ENCODE assay signal across 8 cellular contexts in the genomic region with DNA sequence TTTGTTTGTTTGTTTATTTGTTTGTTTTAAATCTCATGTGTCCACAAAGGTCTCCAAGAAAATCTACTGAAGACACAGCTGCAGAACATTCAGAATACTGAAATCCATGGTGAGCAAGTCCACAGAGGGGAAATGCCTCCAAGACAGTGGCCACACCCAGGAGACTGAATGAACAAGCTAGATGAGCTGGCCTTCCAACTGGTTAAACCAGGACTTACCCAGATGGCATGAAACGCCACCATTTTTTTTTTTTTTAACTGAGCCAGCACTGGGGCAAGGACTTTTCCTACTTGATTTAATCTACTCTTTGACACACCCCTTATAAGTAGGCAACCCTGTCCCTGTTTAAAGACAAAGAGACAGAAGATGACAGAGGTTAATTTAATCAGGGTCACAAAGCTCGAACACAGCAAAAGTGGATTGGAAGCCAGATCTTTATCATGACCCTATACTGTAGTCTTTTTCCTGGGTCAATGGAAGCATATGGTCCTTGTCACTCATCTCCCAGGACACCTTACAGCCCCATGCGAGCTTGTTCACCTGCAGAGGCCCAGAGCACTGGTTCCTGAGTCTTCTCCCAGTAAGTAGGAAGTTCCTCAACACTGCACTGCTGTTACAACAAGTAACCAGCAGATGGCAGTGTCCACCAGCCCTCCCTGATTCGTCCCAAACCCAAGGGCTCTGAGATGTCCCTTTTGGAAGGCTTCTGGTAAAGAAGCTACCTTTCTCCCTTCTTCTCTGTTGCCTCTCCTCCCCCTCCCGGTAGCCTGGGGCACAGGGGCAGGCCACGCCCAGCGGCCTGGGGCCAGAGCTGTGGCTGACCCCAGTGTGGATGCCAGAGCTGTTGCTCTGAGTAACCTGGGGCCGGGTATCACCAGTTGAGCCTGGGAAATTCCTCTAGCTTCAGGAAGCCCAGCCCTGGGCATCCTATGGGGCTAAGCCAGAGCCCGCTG. TPM values are rescaled to one million over a fixed set of nuclear protein-coding genes. Genes with fewer than 3 reads are reported as not detected.
DNase-seq lines count a peak whose midpoint lies in the region; ATAC-seq and TF ChIP-seq lines count a peak whose summit lies in the region.

No MANE protein-coding gene starts in this region.

- intact Hi-C loops in Right ventricle myocardium inferior (cut with DNase I): loop anchor here (1.0 to 2.0 kb wide), 2 partner anchors 302 to 457 kb away; no protein-coding TSS in a partner anchor
- intact Hi-C loops in prostate gland (cut with DNase I): loop anchor here (2.0 to 5.0 kb wide), 3 partner anchors 256 to 456 kb away; no protein-coding TSS in a partner anchor

- no peak overlapping the region for H3K27ac ChIP-seq in prostate gland

- H3K4me3 Mint-ChIP-seq in activated naive CD8-positive, alpha-beta T cell treated with anti-CD3 and anti-CD28 coated beads for 36 hours: no peak overlapping the region

- peaks cover 62% of the 10 kb centered on the region for H3K27me3 Mint-ChIP-seq in activated naive CD8-positive, alpha-beta T cell treated with anti-CD3 and anti-CD28 coated beads for 36 hours

- H3K36me3 ChIP-seq in prostate gland: no peaks in the 10 kb centered on the region

- H3K27me3 ChIP-seq in prostate gland (replicated peaks; ENCODE audit: insufficient read depth): peaks cover 2% of the 10 kb centered on the region

- peaks cover 6% of the 10 kb centered on the region for H3K4me1 Mint-ChIP-seq in activated naive CD8-positive, alpha-beta T cell treated with anti-CD3 and anti-CD28 coated beads for 36 hours

- no peaks in the 10 kb centered on the region for H3K9me3 ChIP-seq in prostate gland

- TF ChIP-seq CTCF in prostate gland (IDR thresholded peaks at IDR 0.05): peak; percentile 94 to 98 (median 96)

- no peaks in the 10 kb centered on the region for H3K9me3 Mint-ChIP-seq in activated naive CD8-positive, alpha-beta T cell treated with anti-CD3 and anti-CD28 coated beads for 36 hours

- no peak overlapping the region for H3K27ac Mint-ChIP-seq in activated naive CD8-positive, alpha-beta T cell treated with anti-CD3 and anti-CD28 coated beads for 36 hours

- no peaks in the 10 kb centered on the region for H3K36me3 Mint-ChIP-seq in activated naive CD8-positive, alpha-beta T cell treated with anti-CD3 and anti-CD28 coated beads for 36 hours

- ATAC-seq in GM21737 (IDR thresholded peaks at IDR 0.05; ENCODE audit: unreplicated experiment): peak; percentile 54
- peak; percentile 79 for ATAC-seq in SK-N-SH treated with all-trans-retinoic acid at 6 μM for 48 hours
- peak; percentile 72 for ATAC-seq in Right ventricle myocardium inferior
- ATAC-seq in HG03108 (IDR thresholded peaks at IDR 0.05; ENCODE audit: unreplicated experiment): no peak

- TF ChIP-seq POLR2A in prostate gland (IDR thresholded peaks at IDR 0.05): no peak

- DNase-seq in GDM1 (lab: John Stamatoyannopoulos, UW): peak; percentile 42
- DNase-seq in Kasumi-1 (lab: John Stamatoyannopoulos, UW): peak; percentile 63 to 72
- DNase-seq in activated naive CD8-positive, alpha-beta T cell treated with anti-CD3 and anti-CD28 coated beads for 36 hours: peak; percentile 55
- DNase-seq in Right ventricle myocardium inferior (ENCODE audit: missing footprints): peak; percentile 60
- peak; percentile 47 for DNase-seq in prostate gland (ENCODE audit: low spot score)

- no peak overlapping the region for H3K4me3 ChIP-seq in prostate gland

- WGBS in prostate gland: 19% methylated on average over 9 of the region's 9 CpGs

- H3K4me1 ChIP-seq in prostate gland (replicated peaks): peaks cover 4% of the 10 kb centered on the region

TF ChIP-seq in SK-N-SH treated with all-trans-retinoic acid at 6 μM for 48 hours, 23 proteins besides CTCF, POLR2A, EP300 and RAD21:
- TF ChIP-seq ZFP3 (CRISPR knock-in tag; IDR thresholded peaks at IDR 0.05) (no peak), RARB (CRISPR knock-in tag; IDR thresholded peaks at IDR 0.05) (no peak), SNAI2 (CRISPR knock-in tag; IDR thresholded peaks at IDR 0.05) (no peak), OSR1 (CRISPR knock-in tag; IDR thresholded peaks at IDR 0.05) (no peak), PPARA (CRISPR knock-in tag; IDR thresholded peaks at IDR 0.05; ENCODE audit: borderline replicate concordance) (no peak)
- TF ChIP-seq, protein P1, sequence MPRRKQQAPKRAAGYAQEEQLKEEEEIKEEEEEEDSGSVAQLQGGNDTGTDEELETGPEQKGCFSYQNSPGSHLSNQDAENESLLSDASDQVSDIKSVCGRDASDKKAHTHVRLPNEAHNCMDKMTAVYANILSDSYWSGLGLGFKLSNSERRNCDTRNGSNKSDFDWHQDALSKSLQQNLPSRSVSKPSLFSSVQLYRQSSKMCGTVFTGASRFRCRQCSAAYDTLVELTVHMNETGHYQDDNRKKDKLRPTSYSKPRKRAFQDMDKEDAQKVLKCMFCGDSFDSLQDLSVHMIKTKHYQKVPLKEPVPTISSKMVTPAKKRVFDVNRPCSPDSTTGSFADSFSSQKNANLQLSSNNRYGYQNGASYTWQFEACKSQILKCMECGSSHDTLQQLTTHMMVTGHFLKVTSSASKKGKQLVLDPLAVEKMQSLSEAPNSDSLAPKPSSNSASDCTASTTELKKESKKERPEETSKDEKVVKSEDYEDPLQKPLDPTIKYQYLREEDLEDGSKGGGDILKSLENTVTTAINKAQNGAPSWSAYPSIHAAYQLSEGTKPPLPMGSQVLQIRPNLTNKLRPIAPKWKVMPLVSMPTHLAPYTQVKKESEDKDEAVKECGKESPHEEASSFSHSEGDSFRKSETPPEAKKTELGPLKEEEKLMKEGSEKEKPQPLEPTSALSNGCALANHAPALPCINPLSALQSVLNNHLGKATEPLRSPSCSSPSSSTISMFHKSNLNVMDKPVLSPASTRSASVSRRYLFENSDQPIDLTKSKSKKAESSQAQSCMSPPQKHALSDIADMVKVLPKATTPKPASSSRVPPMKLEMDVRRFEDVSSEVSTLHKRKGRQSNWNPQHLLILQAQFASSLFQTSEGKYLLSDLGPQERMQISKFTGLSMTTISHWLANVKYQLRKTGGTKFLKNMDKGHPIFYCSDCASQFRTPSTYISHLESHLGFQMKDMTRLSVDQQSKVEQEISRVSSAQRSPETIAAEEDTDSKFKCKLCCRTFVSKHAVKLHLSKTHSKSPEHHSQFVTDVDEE (CRISPR knock-in tag; IDR thresholded peaks at IDR 0.05): no peak
- TF ChIP-seq, protein P2, sequence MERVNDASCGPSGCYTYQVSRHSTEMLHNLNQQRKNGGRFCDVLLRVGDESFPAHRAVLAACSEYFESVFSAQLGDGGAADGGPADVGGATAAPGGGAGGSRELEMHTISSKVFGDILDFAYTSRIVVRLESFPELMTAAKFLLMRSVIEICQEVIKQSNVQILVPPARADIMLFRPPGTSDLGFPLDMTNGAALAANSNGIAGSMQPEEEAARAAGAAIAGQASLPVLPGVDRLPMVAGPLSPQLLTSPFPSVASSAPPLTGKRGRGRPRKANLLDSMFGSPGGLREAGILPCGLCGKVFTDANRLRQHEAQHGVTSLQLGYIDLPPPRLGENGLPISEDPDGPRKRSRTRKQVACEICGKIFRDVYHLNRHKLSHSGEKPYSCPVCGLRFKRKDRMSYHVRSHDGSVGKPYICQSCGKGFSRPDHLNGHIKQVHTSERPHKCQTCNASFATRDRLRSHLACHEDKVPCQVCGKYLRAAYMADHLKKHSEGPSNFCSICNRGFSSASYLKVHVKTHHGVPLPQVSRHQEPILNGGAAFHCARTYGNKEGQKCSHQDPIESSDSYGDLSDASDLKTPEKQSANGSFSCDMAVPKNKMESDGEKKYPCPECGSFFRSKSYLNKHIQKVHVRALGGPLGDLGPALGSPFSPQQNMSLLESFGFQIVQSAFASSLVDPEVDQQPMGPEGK (CRISPR knock-in tag; IDR thresholded peaks at IDR 0.05; ENCODE audit: borderline replicate concordance): no peak
- TF ChIP-seq, protein P3, sequence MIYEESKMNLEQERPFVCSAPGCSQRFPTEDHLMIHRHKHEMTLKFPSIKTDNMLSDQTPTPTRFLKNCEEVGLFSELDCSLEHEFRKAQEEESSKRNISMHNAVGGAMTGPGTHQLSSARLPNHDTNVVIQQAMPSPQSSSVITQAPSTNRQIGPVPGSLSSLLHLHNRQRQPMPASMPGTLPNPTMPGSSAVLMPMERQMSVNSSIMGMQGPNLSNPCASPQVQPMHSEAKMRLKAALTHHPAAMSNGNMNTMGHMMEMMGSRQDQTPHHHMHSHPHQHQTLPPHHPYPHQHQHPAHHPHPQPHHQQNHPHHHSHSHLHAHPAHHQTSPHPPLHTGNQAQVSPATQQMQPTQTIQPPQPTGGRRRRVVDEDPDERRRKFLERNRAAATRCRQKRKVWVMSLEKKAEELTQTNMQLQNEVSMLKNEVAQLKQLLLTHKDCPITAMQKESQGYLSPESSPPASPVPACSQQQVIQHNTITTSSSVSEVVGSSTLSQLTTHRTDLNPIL (CRISPR knock-in tag; IDR thresholded peaks at IDR 0.05; ENCODE audit: low read depth): no peak

RNA-seq across cellular contexts. Expression of a gene that starts 5.6 kb away (rescaled TPM):
- not detected for total RNA-seq in activated naive CD8-positive, alpha-beta T cell treated with anti-CD3 and anti-CD28 coated beads for 36 hours
- total RNA-seq in Right ventricle myocardium inferior (0.46 TPM), prostate gland (1 to 10 TPM; 3.3 to 7.0 TPM)

RNA-seq across cellular contexts. Expression of a gene that starts 10.4 kb away (rescaled TPM):
- 1 to 10 TPM; 5.9 to 6.0 TPM for total RNA-seq in activated naive CD8-positive, alpha-beta T cell treated with anti-CD3 and anti-CD28 coated beads for 36 hours
- total RNA-seq in Right ventricle myocardium inferior (20.1 TPM), prostate gland (10 to 100 TPM; 29.9 to 39.4 TPM)
